Comparison of ENCODE assay signal across 8 cellular contexts in genomic region chr4:190110033-190110432, GRCh38. TPM values are rescaled to one million over a fixed set of nuclear protein-coding genes. Genes with fewer than 3 reads are reported as not detected.
"Had no signal": no experiment of that assay in that cellular context is flagged by ENCODE, and none has a peak within 500 bp of the region (broad histone marks: within the 10 kb centered on the region; RNA-seq: fewer than 3 reads in every experiment).

No MANE protein-coding gene starts in this region.

RNA-seq across cellular contexts. Expression of gene DBET, which starts 45.7 kb away (rescaled TPM):
- total RNA-seq: activated CD4-positive, alpha-beta memory T cell treated with anti-CD3 and anti-CD28 coated beads, Interleukin-2, amount 10 ng/mL, durations not matched to agents 7 days and 5 days; activated CD8-positive, alpha-beta memory T cell treated with anti-CD3 and anti-CD28 coated beads for 36 hours; activated T-helper 17 cell treated with anti-CD3 and anti-CD28 coated beads, Interleukin-2, amount 50 U/mL, for 72 hours; astrocyte; LHCN-M2; OCI-LY7; Right ventricle myocardium superior; SJCRH30 had no signal
